9 cellular contexts compared by ENCODE assay signal in the genomic region with DNA sequence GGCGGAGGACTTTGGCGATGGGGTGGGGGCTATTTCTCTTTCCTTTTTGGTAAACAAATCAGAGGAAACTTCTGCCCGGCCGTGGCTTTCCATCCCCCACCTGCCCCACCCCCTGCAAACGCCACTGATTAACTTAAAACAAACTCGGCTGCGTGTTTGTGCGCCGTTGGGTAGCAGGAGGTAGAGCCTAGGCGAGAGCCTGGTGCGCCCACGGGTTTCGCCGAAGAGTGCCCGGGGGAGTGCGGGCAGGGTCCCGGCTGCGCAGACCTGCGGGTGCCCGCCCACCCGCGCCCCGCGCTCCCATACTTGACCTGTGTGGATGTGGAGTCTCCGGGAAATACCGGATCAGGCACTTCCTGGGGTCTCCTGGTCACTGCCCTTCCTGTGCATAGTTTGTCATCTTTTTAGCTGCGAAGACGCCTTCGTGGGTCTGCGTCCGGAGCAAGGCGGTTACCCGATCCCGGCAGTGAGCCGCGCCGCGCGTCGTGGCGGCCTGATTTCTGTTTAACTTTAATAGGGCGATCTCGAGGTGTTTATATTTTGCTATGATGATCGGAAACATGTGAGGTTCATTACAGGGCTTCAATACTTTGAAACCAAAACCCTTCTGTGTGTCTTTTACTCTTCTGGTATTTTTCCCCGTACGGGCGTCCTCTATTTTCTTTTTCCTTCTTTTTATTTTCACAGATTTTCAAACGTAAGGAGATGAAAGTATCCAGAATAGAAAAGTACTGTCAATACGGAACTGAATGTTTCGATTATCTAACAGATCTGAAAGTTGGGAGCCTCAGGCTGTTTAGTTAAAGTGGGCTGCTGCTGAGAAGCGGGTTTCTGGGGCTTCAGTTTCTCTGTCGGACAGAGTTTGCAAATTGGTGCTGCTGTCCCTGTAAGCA. TPM values are rescaled to one million over a fixed set of nuclear protein-coding genes. Genes with fewer than 3 reads are reported as not detected.
DNase-seq lines count a peak whose midpoint lies in the region; ATAC-seq and TF ChIP-seq lines count a peak whose summit lies in the region.
"Had no signal": no experiment of that assay in that cellular context is flagged by ENCODE, and none has a peak within 500 bp of the region (broad histone marks: within the 10 kb centered on the region; RNA-seq: fewer than 3 reads in every experiment).

No MANE protein-coding gene starts in this region.

- no peak for TF ChIP-seq CTCF in heart left ventricle (IDR thresholded peaks at IDR 0.05)
- no peak for TF ChIP-seq CTCF in coronary artery (IDR thresholded peaks at IDR 0.05)

- WGBS in heart left ventricle, 4 donors, result 2 to 4% (median 4%) methylated on average over 36 to 52 of the region's 52 CpGs
- WGBS in aorta, 2 donors, result 3 to 6% methylated on average over 52 of the region's 52 CpGs

- H3K9me3 ChIP-seq in heart left ventricle (no peaks in the 10 kb centered on the region), mucosa of stomach (ENCODE audit: control insufficient read depth, low read length) (no peaks in the 10 kb centered on the region), aorta (ENCODE audit: control insufficient read depth, low read length) (no peaks in the 10 kb centered on the region)

- DNase-seq in heart left ventricle (no peak), cardiac septum (ENCODE audit: low spot score) (no peak), coronary artery (ENCODE audit: low spot score) (peak; percentile 60), aorta (no peak), GM03348 (ENCODE audit: low spot score) (no peak)
- DNase-seq: DMS79 had no signal

- ATAC-seq in heart left ventricle (no peak), aorta (ENCODE audit: low FRiP score) (peak; percentile 50), GM19023 (IDR thresholded peaks at IDR 0.05; ENCODE audit: unreplicated experiment) (no peak), HG03025 (IDR thresholded peaks at IDR 0.05; ENCODE audit: low FRiP score, unreplicated experiment) (no peak)

- H3K4me1 ChIP-seq in heart left ventricle (peaks cover 0 to 44% (median 26%) of the 10 kb centered on the region in 12 donors), mucosa of stomach (ENCODE audit: control insufficient read depth, insufficient read depth, low read length) (peaks cover 32% of the 10 kb centered on the region), aorta (ENCODE audit: control insufficient read depth in 1 of 2, insufficient read depth in 2 of 2, low read length in 2 of 2) (no peaks in the 10 kb centered on the region)

- peak overlapping the region; percentile 18 to 65 (median 55) for H3K4me3 ChIP-seq in heart left ventricle
- peak overlapping the region; percentile 60 for H3K4me3 ChIP-seq in coronary artery
- peak overlapping the region; percentile 45 for H3K4me3 ChIP-seq in mucosa of stomach (ENCODE audit: low read length)
- no peak overlapping the region for H3K4me3 ChIP-seq in aorta (ENCODE audit: low read length in 2 of 2)

- no peak for TF ChIP-seq POLR2A in heart left ventricle (IDR thresholded peaks at IDR 0.05)

- peaks cover 47 to 100% (median 88%) of the 10 kb centered on the region in 9 donors for H3K27me3 ChIP-seq in heart left ventricle
- H3K27me3 ChIP-seq in mucosa of stomach (ENCODE audit: control insufficient read depth, insufficient read depth, low read length), result peaks cover 69% of the 10 kb centered on the region
- H3K27me3 ChIP-seq in aorta (ENCODE audit: control insufficient read depth in 1 of 2, insufficient read depth in 2 of 2, low read length in 1 of 2), result peaks cover 0 to 2% of the 10 kb centered on the region in 2 donors

- H3K9ac ChIP-seq in mucosa of stomach (ENCODE audit: low read length), result peak overlapping the region; percentile 7

- no peaks in the 10 kb centered on the region for H3K36me3 ChIP-seq in heart left ventricle
- H3K36me3 ChIP-seq in mucosa of stomach (ENCODE audit: control insufficient read depth, insufficient read depth, low read length), result no peaks in the 10 kb centered on the region
- no peaks in the 10 kb centered on the region for H3K36me3 ChIP-seq in aorta (ENCODE audit: control insufficient read depth in 1 of 2, insufficient read depth in 2 of 2, low read length in 1 of 2)

- H3K27ac ChIP-seq in heart left ventricle (peak overlapping the region in 8 of 12 donors; percentile 3 to 60 (median 26)), coronary artery (peak overlapping the region in 1 of 2 donors; percentile 33), aorta (ENCODE audit: low read depth in 1 of 2, low read length in 2 of 2) (no peak overlapping the region)

- intact Hi-C loops in heart left ventricle (cut with DNase I), result no loop called here
- intact Hi-C loops in cardiac septum (cut with DNase I), result loop anchor here (5.0 kb wide), 1 partner anchor 35 kb away; no protein-coding TSS in a partner anchor
- intact Hi-C loops in aorta (cut with DNase I), result no loop called here

RNA-seq across cellular contexts. Expression of gene NR5A2, which starts 15.2 kb away (rescaled TPM):
- 1 to 10 TPM in 7 of 9 donors, under 1 TPM in 2; 0.44 to 2.7 (median 1.2) TPM for total RNA-seq in heart left ventricle
- under 1 TPM; 0.30 to 0.69 TPM for polyA plus RNA-seq in heart left ventricle
- total RNA-seq in cardiac septum, result 0.89 TPM
- 10 to 100 TPM in 1 of 2 donors, 1 to 10 TPM in 1; 2.0 to 10.3 TPM for total RNA-seq in aorta
- 1 to 10 TPM in 1 of 2 donors, not detected in 1; 4.1 TPM for polyA plus RNA-seq in aorta

Comparison
In these comparisons a context has a peak if more than half of its experiments do, and no peak if none do; other contexts are left out.
1. H3K27ac ChIP-seq: peak in heart left ventricle (8 of 12); none in aorta (0 of 2).
2. H3K4me3 ChIP-seq: peak in heart left ventricle (12 of 12), coronary artery (single experiment) and mucosa of stomach (single experiment); none in aorta (0 of 2).